In the genomic region with DNA sequence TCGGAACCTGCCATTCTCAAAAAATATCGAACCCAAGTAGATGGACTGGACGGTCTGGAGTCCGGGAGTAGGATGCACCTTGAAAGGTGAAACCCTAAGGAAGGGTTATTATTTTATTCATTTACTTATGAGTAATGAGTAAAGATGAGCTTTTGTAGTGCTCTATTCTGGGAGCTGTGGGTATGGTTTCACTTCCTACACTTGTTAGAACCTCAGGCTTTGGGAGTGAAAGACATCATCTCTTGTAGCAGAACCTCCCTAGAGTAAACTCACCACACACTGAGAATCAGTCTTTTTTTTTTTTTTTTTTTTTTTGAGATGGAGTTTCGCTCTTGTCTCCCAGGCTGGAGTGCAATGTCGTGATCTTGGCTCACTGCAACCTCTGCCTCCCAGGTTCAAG, we compare ENCODE assay signal across 11 cellular contexts.
DNase-seq lines count a peak whose midpoint lies in the region; ATAC-seq and TF ChIP-seq lines count a peak whose summit lies in the region.
"Had no signal": no experiment of that assay in that cellular context is flagged by ENCODE, and none has a peak within 500 bp of the region (broad histone marks: within the 10 kb centered on the region; RNA-seq: fewer than 3 reads in every experiment).

No MANE protein-coding gene starts in this region.

- POLR2A ChIA-PET in WTC11 (lab: Charles Lee), result interaction anchor here (0.5 to 0.7 kb wide), 2 partner anchors 476 to 1861 kb away, joined by 3 to 4 read pairs; no protein-coding TSS in a partner anchor

- peak; percentile 99 for ATAC-seq in GM18868 (IDR thresholded peaks at IDR 0.05; ENCODE audit: unreplicated experiment)
- peak; percentile 99 for ATAC-seq in GM21825 (IDR thresholded peaks at IDR 0.05; ENCODE audit: unreplicated experiment)
- peak; percentile 91 for ATAC-seq in HG03520 (IDR thresholded peaks at IDR 0.05; ENCODE audit: unreplicated experiment)
- no peak for ATAC-seq in gastroesophageal sphincter
- ATAC-seq in right cardiac atrium, result no peak
- no peak for ATAC-seq in WTC11

- H3K9me3 ChIP-seq in gastroesophageal sphincter (no peaks in the 10 kb centered on the region), right cardiac atrium (ENCODE audit: control insufficient read depth, low read length) (no peaks in the 10 kb centered on the region)
- H3K9me3 ChIP-seq: sigmoid colon had no signal

- intact Hi-C loops in right cardiac atrium (cut with DNase I), result no loop called here

- no peak overlapping the region for H3K4me3 Mint-ChIP-seq in WTC11

- H3K36me3 ChIP-seq in gastroesophageal sphincter, result no peaks in the 10 kb centered on the region
- H3K36me3 ChIP-seq: sigmoid colon had no signal

- no peaks in the 10 kb centered on the region for H3K36me3 Mint-ChIP-seq in WTC11

- CTCF ChIA-PET in WTC11 (lab: Charles Lee), result interaction anchor here (0.6 kb wide), 1 partner anchor 64 kb away, joined by 3 read pairs; no protein-coding TSS in a partner anchor

- H3K4me1 ChIP-seq in gastroesophageal sphincter (no peaks in the 10 kb centered on the region), right cardiac atrium (ENCODE audit: control insufficient read depth, insufficient read depth, low read length) (no peaks in the 10 kb centered on the region)
- H3K4me1 ChIP-seq: sigmoid colon had no signal

- H3K27ac Mint-ChIP-seq in WTC11, result no peak overlapping the region

- H3K27me3 Mint-ChIP-seq in WTC11 (ENCODE audit: low read depth), result peaks cover 61% of the 10 kb centered on the region

- peaks cover 12% of the 10 kb centered on the region; the same call in 1 of the 2 replicates for H3K4me1 Mint-ChIP-seq in WTC11

- H3K27ac ChIP-seq in gastroesophageal sphincter (no peak overlapping the region), right cardiac atrium (ENCODE audit: low read length) (no peak overlapping the region)
- H3K27ac ChIP-seq: sigmoid colon had no signal

- TF ChIP-seq EP300 in gastroesophageal sphincter (IDR thresholded peaks at IDR 0.05), result no peak

- no peaks in the 10 kb centered on the region for H3K9me3 Mint-ChIP-seq in WTC11

- no peak overlapping the region for H3K4me3 ChIP-seq in gastroesophageal sphincter
- no peak overlapping the region for H3K4me3 ChIP-seq in right cardiac atrium (ENCODE audit: low read length)
- H3K4me3 ChIP-seq: sigmoid colon had no signal

- no peaks in the 10 kb centered on the region for H3K27me3 ChIP-seq in gastroesophageal sphincter
- no peaks in the 10 kb centered on the region for H3K27me3 ChIP-seq in right cardiac atrium (ENCODE audit: control insufficient read depth, insufficient read depth)
- H3K27me3 ChIP-seq: sigmoid colon had no signal

- peak; percentile 70 for DNase-seq in pons (ENCODE audit: low spot score)
- DNase-seq in right cardiac atrium, result no peak
- no peak for DNase-seq in WTC11 (ENCODE audit: low spot score)
- no peak for DNase-seq in glomerular visceral epithelial cell (ENCODE audit: extremely low spot score)
- DNase-seq: activated CD4-positive, CD25-positive, alpha-beta regulatory T cell treated with anti-CD3 and anti-CD28 coated beads, Interleukin-2, amount 50 U/mL, for 72 hours; NCI-H526 treated with DMSO at 0.1 percent for 48 hours; sigmoid colon had no signal

- no peak for TF ChIP-seq CTCF in gastroesophageal sphincter (IDR thresholded peaks at IDR 0.05)
- TF ChIP-seq CTCF in WTC11 (IDR thresholded peaks at IDR 0.05), result no peak

- no peak for TF ChIP-seq POLR2A in gastroesophageal sphincter (IDR thresholded peaks at IDR 0.05)

- WGBS in gastroesophageal sphincter (ENCODE audit: low coverage in 1 of 2), 2 donors, result 89% methylated on average over 6 of the region's 6 CpGs; no CpG with 5 or more reads in 1 of the 2 donors
- WGBS in right cardiac atrium, result 93% methylated on average over 6 of the region's 6 CpGs

TF ChIP-seq in WTC11, 78 proteins besides CTCF, POLR2A, EP300 and RAD21:
- TF ChIP-seq CREM (CRISPR knock-in tag; IDR thresholded peaks at IDR 0.05), result no peak

Comparison
In these comparisons a context has a peak if more than half of its experiments do, and no peak if none do; other contexts are left out.
1. ATAC-seq: peak in GM18868 (single experiment), GM21825 (single experiment) and HG03520 (single experiment); none in gastroesophageal sphincter (single experiment), right cardiac atrium (0 of 2) and WTC11 (single experiment).